In genomic region chr6:98470821-98471220, GRCh38 we compare ENCODE assay signal across 17 cellular contexts.
DNase-seq lines count a peak whose midpoint lies in the region; ATAC-seq and TF ChIP-seq lines count a peak whose summit lies in the region.
"Had no signal": no experiment of that assay in that cellular context is flagged by ENCODE, and none has a peak within 500 bp of the region (broad histone marks: within the 10 kb centered on the region; RNA-seq: fewer than 3 reads in every experiment).

No MANE protein-coding gene starts in this region.

- no peak overlapping the region for H2BK5ac ChIP-seq in trophoblast cell (ENCODE audit: low read depth, low read length, poor library complexity)

- H4K8ac ChIP-seq in trophoblast cell (ENCODE audit: low read depth, low read length) = no peak overlapping the region

- peaks cover 7% of the 10 kb centered on the region for H3K9me3 Mint-ChIP-seq in osteocyte (ENCODE audit: unreplicated experiment)

- TF ChIP-seq CTCF in SK-N-SH (IDR thresholded peaks at IDR 0.05) (no peak), osteocyte (IDR thresholded peaks at IDR 0.05) (no peak)

- H3K27me3 Mint-ChIP-seq in osteocyte (ENCODE audit: unreplicated experiment) = peaks cover 3% of the 10 kb centered on the region
- H3K27me3 Mint-ChIP-seq: CD4-positive, alpha-beta T cell had no signal

- H3K27me3 ChIP-seq in SK-N-SH (ENCODE audit: insufficient read depth) (no peaks in the 10 kb centered on the region), trophoblast cell (ENCODE audit: insufficient read depth, low read length) (no peaks in the 10 kb centered on the region), MG63 (no peaks in the 10 kb centered on the region)

- no peak overlapping the region for H3K23ac ChIP-seq in trophoblast cell (ENCODE audit: low read length)

- no peak overlapping the region for H4K91ac ChIP-seq in trophoblast cell (ENCODE audit: low read depth, low read length)

- WGBS in SK-N-SH (ENCODE audit: low lambda C conversion rate) = 33% methylated on average over 1 of the region's 1 CpG
- no CpG with 5 or more reads among the region's 1 CpG for WGBS in trophoblast cell (ENCODE audit: extremely low coverage, insufficient coverage, insufficient read length)

- no peak for ATAC-seq in SK-N-SH treated with all-trans-retinoic acid at 6 μM for 48 hours
- ATAC-seq: A549 had no signal

- H4K20me1 ChIP-seq in SK-N-SH (ENCODE audit: insufficient read depth) = no peaks in the 10 kb centered on the region

- H3K9me3 ChIP-seq in SK-N-SH (no peaks in the 10 kb centered on the region; the same call in 1 of the 2 replicates), trophoblast cell (ENCODE audit: insufficient read depth, low read depth, low read length) (no peaks in the 10 kb centered on the region), MG63 (no peaks in the 10 kb centered on the region; the same call in 1 of the 2 replicates)
- H3K9me3 ChIP-seq: A549, Caco-2 had no signal

- DNase-seq in SK-N-SH (no peak), iPS-NIHi7 (ENCODE audit: extremely low spot score) (peak; percentile 20), trophoblast cell (no peak), MG63 (no peak), osteocyte (ENCODE audit: extremely low spot score, unreplicated experiment) (no peak), KG1 (lab: John Stamatoyannopoulos, UW) (no peak)
- DNase-seq: AML-193; Caco-2; CD4-positive, alpha-beta T cell; GDM1; GM23248; HCEC 1CT; IMR-90 had no signal

- H3K27ac ChIP-seq in SK-N-SH (ENCODE audit: low read depth in 2 of 2, low read length in 1 of 2) (no peak overlapping the region), trophoblast cell (ENCODE audit: low read depth, low read length) (no peak overlapping the region)
- H3K27ac ChIP-seq: 22Rv1, A549, C4-2B, GM23248 had no signal

- no peak overlapping the region for H2AFZ ChIP-seq in SK-N-SH (ENCODE audit: low read depth)
- H2AFZ ChIP-seq in trophoblast cell (ENCODE audit: insufficient read depth, low read length, poor library complexity) = no peak overlapping the region
- H2AFZ ChIP-seq: GM23248 had no signal

- no peak overlapping the region for H4K12ac ChIP-seq in trophoblast cell (ENCODE audit: low read depth, low read length)

- no peak overlapping the region for H2BK12ac ChIP-seq in trophoblast cell (ENCODE audit: low read length)

- no peak overlapping the region for H3K14ac ChIP-seq in trophoblast cell (ENCODE audit: low read length)

- H3K4me1 ChIP-seq in SK-N-SH (ENCODE audit: control insufficient read depth in 1 of 2, insufficient read depth in 2 of 2, low read depth in 1 of 2, low read length in 1 of 2) = no peaks in the 10 kb centered on the region
- no peaks in the 10 kb centered on the region for H3K4me1 ChIP-seq in trophoblast cell (ENCODE audit: control insufficient read depth in 1 of 2, insufficient read depth in 2 of 2, low read length in 2 of 2)
- H3K4me1 ChIP-seq: A549, Caco-2 had no signal

- no peak for TF ChIP-seq RAD21 in SK-N-SH (IDR thresholded peaks at IDR 0.05; ENCODE audit: low read length)

- no peaks in the 10 kb centered on the region for H3K9me2 ChIP-seq in SK-N-SH

- no peak overlapping the region for H3K18ac ChIP-seq in trophoblast cell (ENCODE audit: low read length)

- no peak overlapping the region for H3K27ac Mint-ChIP-seq in osteocyte (ENCODE audit: unreplicated experiment)
- H3K27ac Mint-ChIP-seq: CD4-positive, alpha-beta T cell had no signal

- H3K4me3 ChIP-seq in SK-N-SH (ENCODE audit: low read depth in 2 of 2, low read length in 1 of 2) = no peak overlapping the region
- no peak overlapping the region for H3K4me3 ChIP-seq in trophoblast cell (ENCODE audit: low read depth, low read length)
- no peak overlapping the region for H3K4me3 ChIP-seq in MG63
- H3K4me3 ChIP-seq: A549, GM23248 had no signal

- H2AK5ac ChIP-seq in trophoblast cell (ENCODE audit: low read length) = no peak overlapping the region

- no peak overlapping the region for H3K4ac ChIP-seq in trophoblast cell (ENCODE audit: low read depth, low read length)

- H3K79me1 ChIP-seq in trophoblast cell (ENCODE audit: low read length) = no peaks in the 10 kb centered on the region

- TF ChIP-seq EP300 in SK-N-SH (IDR thresholded peaks at IDR 0.05; ENCODE audit: borderline replicate concordance in 1 of 2, low read depth in 1 of 2, low read length in 1 of 2) = no peak

- POLR2A ChIA-PET in SK-N-SH (lab: Yijun Ruan, JAX) = no interaction called here

- CTCF ChIA-PET in SK-N-SH (lab: Yijun Ruan, JAX) = interaction anchor here (0.7 kb wide), 1 partner anchor 740 kb away, joined by 3 read pairs; no protein-coding TSS in a partner anchor

- H3K79me2 ChIP-seq in SK-N-SH (ENCODE audit: insufficient read depth) (no peaks in the 10 kb centered on the region), trophoblast cell (ENCODE audit: control insufficient read depth, insufficient read depth, low read length, poor library complexity) (no peaks in the 10 kb centered on the region)

- H3K36me3 ChIP-seq in SK-N-SH (replicated peaks in 1 of 2; ENCODE audit: control insufficient read depth in 1 of 2, insufficient read depth in 2 of 2, low read length in 1 of 2) = no peaks in the 10 kb centered on the region
- H3K36me3 ChIP-seq in trophoblast cell (ENCODE audit: control insufficient read depth in 1 of 2, insufficient read depth in 2 of 2, low read length in 2 of 2) = no peaks in the 10 kb centered on the region
- H3K36me3 ChIP-seq in MG63 = no peaks in the 10 kb centered on the region

- H2BK120ac ChIP-seq in trophoblast cell (ENCODE audit: insufficient read depth, low read length, poor library complexity) = no peak overlapping the region

- H3K9ac ChIP-seq in SK-N-SH (no peak overlapping the region), trophoblast cell (ENCODE audit: low read length) (peak overlapping the region; percentile 63)
- H3K9ac ChIP-seq: GM23248 had no signal

- H3K4me2 ChIP-seq in SK-N-SH (no peak overlapping the region), trophoblast cell (ENCODE audit: low read length) (no peak overlapping the region)
- H3K4me2 ChIP-seq: A549 had no signal

- no peak overlapping the region for H3K4me3 Mint-ChIP-seq in osteocyte (ENCODE audit: unreplicated experiment)
- H3K4me3 Mint-ChIP-seq: CD4-positive, alpha-beta T cell had no signal

- H3F3A ChIP-seq in SK-N-SH (replicated peaks; ENCODE audit: insufficient read depth) = no peaks in the 10 kb centered on the region

- no peaks in the 10 kb centered on the region for H3K4me1 Mint-ChIP-seq in osteocyte (ENCODE audit: unreplicated experiment)

- H3K36me3 Mint-ChIP-seq in osteocyte (ENCODE audit: unreplicated experiment) = no peaks in the 10 kb centered on the region

TF ChIP-seq in SK-N-SH, 30 proteins besides CTCF, POLR2A, EP300 and RAD21 (continues in another document):
- no peak for TF ChIP-seq PBX3 (IDR thresholded peaks at IDR 0.05)
- no peak for TF ChIP-seq TEAD4 (IDR thresholded peaks at IDR 0.05; ENCODE audit: borderline replicate concordance, insufficient read depth)
- TF ChIP-seq FOSL2 (IDR thresholded peaks at IDR 0.05; ENCODE audit: borderline replicate concordance, low read depth) = no peak

TF ChIP-seq in SK-N-SH treated with all-trans-retinoic acid at 6 μM for 48 hours, 23 proteins besides CTCF, POLR2A, EP300 and RAD21 (continues in another document):
- TF ChIP-seq SNAI2 (CRISPR knock-in tag; IDR thresholded peaks at IDR 0.05) (no peak), TOX (CRISPR knock-in tag; IDR thresholded peaks at IDR 0.05; ENCODE audit: borderline replicate concordance) (no peak), ISL1 (CRISPR knock-in tag; IDR thresholded peaks at IDR 0.05) (no peak), GLIS3 (CRISPR knock-in tag; IDR thresholded peaks at IDR 0.05) (no peak), BACH2 (CRISPR knock-in tag; IDR thresholded peaks at IDR 0.05; ENCODE audit: borderline replicate concordance) (no peak), ZNF8 (CRISPR knock-in tag; IDR thresholded peaks at IDR 0.05) (no peak), CREB5 (CRISPR knock-in tag; IDR thresholded peaks at IDR 0.05; ENCODE audit: low read depth) (no peak), ZNF70 (CRISPR knock-in tag; IDR thresholded peaks at IDR 0.05) (no peak), CSDC2 (CRISPR knock-in tag; IDR thresholded peaks at IDR 0.05) (no peak), CSRNP3 (CRISPR knock-in tag; IDR thresholded peaks at IDR 0.05) (no peak)
